35 cellular contexts compared by ENCODE assay signal in the genomic region with DNA sequence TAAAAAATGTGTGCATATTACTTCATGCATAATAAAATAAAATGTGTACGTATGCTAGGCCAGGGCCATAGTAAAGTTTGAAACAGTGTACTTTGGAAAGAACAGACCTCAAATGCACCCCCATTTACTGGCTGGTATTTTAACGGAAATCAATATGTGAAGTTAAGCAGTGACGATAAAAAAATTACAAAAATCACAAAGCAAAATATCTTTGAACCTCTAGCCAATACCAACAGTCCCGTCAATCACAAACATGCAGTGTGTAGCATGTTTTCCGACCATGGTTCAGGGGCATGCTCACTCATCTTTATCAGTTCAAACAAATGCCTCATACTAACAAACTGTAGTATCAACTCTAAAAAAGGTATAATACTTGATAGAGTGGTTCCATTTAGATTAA.
"Had no signal": no experiment of that assay in that cellular context is flagged by ENCODE, and none has a peak within 500 bp of the region (broad histone marks: within the 10 kb centered on the region; RNA-seq: fewer than 3 reads in every experiment).

No MANE protein-coding gene starts in this region.

- H3K9me3 ChIP-seq: adrenal gland, body of pancreas had no signal

- H3K36me3 Mint-ChIP-seq: activated CD4-positive, alpha-beta memory T cell treated with anti-CD3 and anti-CD28 coated beads for 36 hours; activated CD8-positive, alpha-beta memory T cell treated with anti-CD3 and anti-CD28 coated beads, Interleukin-2, amount 10 ng/mL, durations not matched to agents 7 days and 5 days; activated naive CD4-positive, alpha-beta T cell treated with anti-CD3 and anti-CD28 coated beads, Interleukin-2, amount 50 U/mL, for 24 hours; activated naive CD8-positive, alpha-beta T cell treated with anti-CD3 and anti-CD28 coated beads for 36 hours had no signal

- H3K9me3 Mint-ChIP-seq: activated CD4-positive, alpha-beta memory T cell treated with anti-CD3 and anti-CD28 coated beads for 36 hours; activated CD4-positive, alpha-beta T cell treated with anti-CD3 and anti-CD28 coated beads, Interleukin-2, amount 10 ng/mL, durations not matched to agents 24 days and 14 days; activated naive CD4-positive, alpha-beta T cell treated with anti-CD3 and anti-CD28 coated beads for 36 hours; activated naive CD4-positive, alpha-beta T cell treated with anti-CD3 and anti-CD28 coated beads, Interleukin-2, amount 50 U/mL, for 24 hours; activated naive CD8-positive, alpha-beta T cell treated with anti-CD3 and anti-CD28 coated beads for 36 hours; activated naive CD8-positive, alpha-beta T cell treated with anti-CD3 and anti-CD28 coated beads, Interleukin-2, amount 50 U/mL, for 24 hours; activated T-helper 1 cell treated with anti-CD3 and anti-CD28 coated beads, Interleukin-12 subunit alpha, Interleukin-12 subunit beta, Interleukin-2, Interleukin-4 antibody, amounts not matched to agents 30 ng/mL and 10 ng/mL and 1 ng/mL, durations not matched to agents 14 hours and 24 hours and 36 hours; activated T-helper 2 cell treated with anti-CD3 and anti-CD28 coated beads, Interferon-gamma antibody, Interleukin-2, Interleukin-4, amounts not matched to agents 10 μg/mL and 5 μg/mL and 100 μg/mL, durations not matched to agents 14 hours and 24 hours and 36 hours; T-helper 2 cell treated with Interferon-gamma antibody and Interleukin-4, amounts not matched to agents 5 μg/mL and 100 μg/mL, for 36 hours had no signal

- H3K27ac ChIP-seq: adrenal gland, body of pancreas had no signal

- H3K4me3 ChIP-seq: adrenal gland, body of pancreas had no signal

- ATAC-seq: activated CD4-positive, alpha-beta T cell treated with anti-CD3 and anti-CD28 coated beads for 36 hours; activated CD8-positive, alpha-beta memory T cell treated with anti-CD3 and anti-CD28 coated beads, Interleukin-2, amount 10 ng/mL, durations not matched to agents 7 days and 5 days; activated CD8-positive, alpha-beta T cell treated with anti-CD3 and anti-CD28 coated beads, Interleukin-2, amount 10 ng/mL, durations not matched to agents 7 days and 5 days; activated naive CD8-positive, alpha-beta T cell treated with anti-CD3 and anti-CD28 coated beads, Interleukin-2, amount 50 U/mL, for 24 hours; body of pancreas; esophagus mucosa; T-helper 17 cell had no signal

- H3K4me1 Mint-ChIP-seq: activated CD4-positive, alpha-beta T cell treated with anti-CD3 and anti-CD28 coated beads for 36 hours; activated CD4-positive, alpha-beta T cell treated with anti-CD3 and anti-CD28 coated beads, Interleukin-2, amount 10 ng/mL, durations not matched to agents 24 days and 14 days; activated CD8-positive, alpha-beta memory T cell treated with anti-CD3 and anti-CD28 coated beads, Interleukin-2, amount 10 ng/mL, durations not matched to agents 7 days and 5 days; activated naive CD4-positive, alpha-beta T cell treated with anti-CD3 and anti-CD28 coated beads, Interleukin-2, amount 50 U/mL, for 24 hours; activated naive CD8-positive, alpha-beta T cell treated with anti-CD3 and anti-CD28 coated beads for 36 hours; activated naive CD8-positive, alpha-beta T cell treated with anti-CD3 and anti-CD28 coated beads, Interleukin-2, amount 50 U/mL, for 24 hours; T-helper 17 cell had no signal

- FAIRE-seq: colon, endometrium, frontal cortex had no signal

- H3K27me3 Mint-ChIP-seq: activated CD4-positive, alpha-beta memory T cell treated with anti-CD3 and anti-CD28 coated beads for 36 hours; activated CD4-positive, alpha-beta T cell treated with anti-CD3 and anti-CD28 coated beads, Interleukin-2, amount 10 ng/mL, durations not matched to agents 24 days and 14 days; activated naive CD8-positive, alpha-beta T cell treated with anti-CD3 and anti-CD28 coated beads for 36 hours; activated naive CD8-positive, alpha-beta T cell treated with anti-CD3 and anti-CD28 coated beads, Interleukin-2, amount 50 U/mL, for 24 hours had no signal

- H3K4me3 Mint-ChIP-seq: activated CD4-positive, alpha-beta memory T cell treated with anti-CD3 and anti-CD28 coated beads for 36 hours; activated CD4-positive, alpha-beta T cell treated with anti-CD3 and anti-CD28 coated beads for 36 hours; activated CD4-positive, alpha-beta T cell treated with anti-CD3 and anti-CD28 coated beads, Interleukin-2, amount 10 ng/mL, durations not matched to agents 24 days and 14 days; activated CD8-positive, alpha-beta memory T cell treated with anti-CD3 and anti-CD28 coated beads, Interleukin-2, amount 10 ng/mL, durations not matched to agents 7 days and 5 days; activated CD8-positive, alpha-beta T cell treated with anti-CD3 and anti-CD28 coated beads, Interleukin-2, amount 10 ng/mL, durations not matched to agents 7 days and 5 days; activated naive CD4-positive, alpha-beta T cell treated with anti-CD3 and anti-CD28 coated beads for 36 hours; activated naive CD4-positive, alpha-beta T cell treated with anti-CD3 and anti-CD28 coated beads, Interleukin-2, amount 50 U/mL, for 24 hours; activated naive CD8-positive, alpha-beta T cell treated with anti-CD3 and anti-CD28 coated beads for 36 hours; activated naive CD8-positive, alpha-beta T cell treated with anti-CD3 and anti-CD28 coated beads, Interleukin-2, amount 50 U/mL, for 24 hours; activated T-helper 1 cell treated with anti-CD3 and anti-CD28 coated beads, Interleukin-12 subunit alpha, Interleukin-12 subunit beta, Interleukin-2, Interleukin-4 antibody, amounts not matched to agents 30 ng/mL and 10 ng/mL and 1 ng/mL, durations not matched to agents 14 hours and 24 hours and 36 hours; T-helper 17 cell; T-helper 2 cell treated with Interferon-gamma antibody and Interleukin-4, amounts not matched to agents 5 μg/mL and 100 μg/mL, for 36 hours had no signal

- H3K27me3 ChIP-seq: adrenal gland, body of pancreas had no signal

- H3K27ac Mint-ChIP-seq: activated CD4-positive, alpha-beta memory T cell treated with anti-CD3 and anti-CD28 coated beads for 36 hours; activated CD4-positive, alpha-beta T cell treated with anti-CD3 and anti-CD28 coated beads for 36 hours; activated CD4-positive, alpha-beta T cell treated with anti-CD3 and anti-CD28 coated beads, Interleukin-2, amount 10 ng/mL, durations not matched to agents 24 days and 14 days; activated CD8-positive, alpha-beta memory T cell treated with anti-CD3 and anti-CD28 coated beads, Interleukin-2, amount 10 ng/mL, durations not matched to agents 7 days and 5 days; activated CD8-positive, alpha-beta T cell treated with anti-CD3 and anti-CD28 coated beads, Interleukin-2, amount 10 ng/mL, durations not matched to agents 7 days and 5 days; activated naive CD4-positive, alpha-beta T cell treated with anti-CD3 and anti-CD28 coated beads for 36 hours; activated naive CD4-positive, alpha-beta T cell treated with anti-CD3 and anti-CD28 coated beads, Interleukin-2, amount 50 U/mL, for 24 hours; activated naive CD8-positive, alpha-beta T cell treated with anti-CD3 and anti-CD28 coated beads for 36 hours; activated naive CD8-positive, alpha-beta T cell treated with anti-CD3 and anti-CD28 coated beads, Interleukin-2, amount 50 U/mL, for 24 hours; activated T-helper 1 cell treated with anti-CD3 and anti-CD28 coated beads, Interleukin-12 subunit alpha, Interleukin-12 subunit beta, Interleukin-2, Interleukin-4 antibody, amounts not matched to agents 30 ng/mL and 10 ng/mL and 1 ng/mL, durations not matched to agents 14 hours and 24 hours and 36 hours; activated T-helper 2 cell treated with anti-CD3 and anti-CD28 coated beads, Interferon-gamma antibody, Interleukin-2, Interleukin-4, amounts not matched to agents 10 μg/mL and 5 μg/mL and 100 μg/mL, durations not matched to agents 14 hours and 24 hours and 36 hours; T-helper 17 cell; T-helper 2 cell treated with Interferon-gamma antibody and Interleukin-4, amounts not matched to agents 5 μg/mL and 100 μg/mL, for 36 hours had no signal

- H3K4me1 ChIP-seq: adrenal gland had no signal

- DNase-seq: activated CD4-positive, alpha-beta memory T cell treated with anti-CD3 and anti-CD28 coated beads for 36 hours; activated CD4-positive, alpha-beta T cell treated with anti-CD3 and anti-CD28 coated beads for 36 hours; activated CD4-positive, alpha-beta T cell treated with anti-CD3 and anti-CD28 coated beads, Interleukin-2, amount 10 ng/mL, durations not matched to agents 24 days and 14 days; activated CD4-positive, CD25-positive, alpha-beta regulatory T cell; activated CD4-positive, CD25-positive, alpha-beta regulatory T cell treated with anti-CD3 and anti-CD28 coated beads, Interleukin-2, amount 50 U/mL, for 72 hours; activated CD8-positive, alpha-beta memory T cell treated with anti-CD3 and anti-CD28 coated beads, Interleukin-2, amount 10 ng/mL, durations not matched to agents 7 days and 5 days; activated CD8-positive, alpha-beta memory T cell treated with anti-CD3 and anti-CD28 coated beads, Interleukin-2, amount 50 U/mL, for 4 hours; activated CD8-positive, alpha-beta T cell treated with anti-CD3 and anti-CD28 coated beads, Interleukin-2, amount 10 ng/mL, durations not matched to agents 7 days and 5 days; activated effector memory CD4-positive, alpha-beta T cell treated with anti-CD3 and anti-CD28 coated beads, Interleukin-2, amount 50 U/mL, for 16 hours; activated naive CD4-positive, alpha-beta T cell treated with anti-CD3 and anti-CD28 coated beads for 36 hours; activated naive CD8-positive, alpha-beta T cell treated with anti-CD3 and anti-CD28 coated beads for 36 hours; activated naive CD8-positive, alpha-beta T cell treated with anti-CD3 and anti-CD28 coated beads, Interleukin-2, amount 50 U/mL, for 24 hours; activated T-cell treated with anti-CD3 and anti-CD28 coated beads, Interleukin-2, amount 50 U/mL, for 1 hour; activated T-cell treated with anti-CD3 and anti-CD28 coated beads, Interleukin-2, amount 50 U/mL, for 48 hours; adrenal gland; amygdala; aorta; body of pancreas; caudate nucleus; cortex of kidney; dermis blood vessel endothelial cell; effector CD4-positive, alpha-beta T cell; foreskin fibroblast; head of caudate nucleus; T-helper 1 cell; T-helper 17 cell; T1000 had no signal
